Comparison of ENCODE assay signal across 16 cellular contexts in the genomic region with DNA sequence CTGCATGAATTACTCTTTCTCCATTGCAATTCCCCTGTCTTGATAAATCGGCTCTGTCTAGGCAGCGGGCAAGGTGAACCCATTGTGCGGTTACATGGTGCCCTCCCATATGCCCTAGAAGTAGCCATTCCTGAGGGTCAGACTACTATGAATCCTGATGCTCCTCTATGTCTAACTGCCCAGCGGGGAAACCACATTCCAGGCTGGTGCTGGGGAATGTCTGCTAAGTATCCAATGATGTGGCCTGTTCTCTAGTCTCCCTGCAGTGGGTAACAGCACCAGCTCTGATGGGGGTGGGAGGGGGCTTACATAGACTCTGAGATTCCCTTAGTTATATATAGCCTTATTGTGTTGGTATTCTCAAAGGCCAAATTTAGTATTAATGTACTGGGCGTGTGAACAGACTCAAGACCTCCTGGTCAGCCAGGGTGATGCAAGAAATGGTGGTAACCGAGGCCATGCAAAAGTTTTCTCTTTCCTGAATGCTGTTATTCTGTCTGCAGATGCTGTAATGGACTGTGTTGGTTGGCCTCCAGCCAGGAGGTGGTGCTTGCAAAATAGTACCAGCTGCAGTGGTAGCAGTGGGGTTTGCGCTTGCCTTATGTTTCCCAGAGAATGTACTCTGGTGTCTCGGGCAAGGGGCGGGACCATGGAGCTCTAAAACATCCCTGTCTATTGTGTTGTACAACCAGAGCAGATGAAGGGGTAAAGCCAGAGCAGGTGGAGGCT.
DNase-seq lines count a peak whose midpoint lies in the region; ATAC-seq and TF ChIP-seq lines count a peak whose summit lies in the region.
"Had no signal": no experiment of that assay in that cellular context is flagged by ENCODE, and none has a peak within 500 bp of the region (broad histone marks: within the 10 kb centered on the region; RNA-seq: fewer than 3 reads in every experiment).

No MANE protein-coding gene starts in this region.

- H3F3A ChIP-seq in neural progenitor cell (ENCODE audit: low read depth): no peaks in the 10 kb centered on the region

- H3K4me1 Mint-ChIP-seq in neural progenitor cell (no peaks in the 10 kb centered on the region), H9 (peaks cover 8 to 11% of the 10 kb centered on the region in 2 experiments)
- H3K4me1 Mint-ChIP-seq: activated CD4-positive, alpha-beta T cell treated with anti-CD3 and anti-CD28 coated beads for 36 hours had no signal

- TF ChIP-seq POLR2A in stomach (IDR thresholded peaks at IDR 0.05) (no peak), thyroid gland (IDR thresholded peaks at IDR 0.05) (no peak)

- H3K4me2 ChIP-seq in neural progenitor cell (no peak overlapping the region), H9 (ENCODE audit: insufficient read depth, insufficient read length, low read length) (no peak overlapping the region)

- H3T11ph ChIP-seq in H9 (ENCODE audit: low read length): no peak overlapping the region

- no peak overlapping the region for H2AK5ac ChIP-seq in H9 (ENCODE audit: insufficient read length, low read length)

- H3K79me2 ChIP-seq in neural progenitor cell (ENCODE audit: low read depth) (no peaks in the 10 kb centered on the region), H9 (ENCODE audit: insufficient read depth, low read length) (no peaks in the 10 kb centered on the region)

- no peaks in the 10 kb centered on the region for H3K27me3 ChIP-seq in neural progenitor cell
- H3K27me3 ChIP-seq in stomach: no peaks in the 10 kb centered on the region
- no peaks in the 10 kb centered on the region for H3K27me3 ChIP-seq in H9 (ENCODE audit: insufficient read depth, low read length)
- no peaks in the 10 kb centered on the region for H3K27me3 ChIP-seq in thyroid gland
- H3K27me3 ChIP-seq: dorsolateral prefrontal cortex, uterus had no signal

- H3K9me3 Mint-ChIP-seq in neural progenitor cell (no peaks in the 10 kb centered on the region), H9 (peaks cover 0 to 4% of the 10 kb centered on the region in 2 experiments; a peak in 2 of 5 replicates)

- H2AFZ ChIP-seq in neural progenitor cell (replicated peaks) (peak overlapping the region; percentile 26), H9 (ENCODE audit: low read length) (no peak overlapping the region)

- no peaks in the 10 kb centered on the region for H3K79me1 ChIP-seq in H9 (ENCODE audit: insufficient read depth, low read depth, low read length, poor library complexity, severe bottlenecking)

- no peak overlapping the region for H4K91ac ChIP-seq in H9 (ENCODE audit: insufficient read length, low read depth, low read length)

- H2BK12ac ChIP-seq in H9 (ENCODE audit: insufficient read length, low read depth, low read length): no peak overlapping the region

- peak; percentile 93 for ATAC-seq in esophagus mucosa
- ATAC-seq: activated CD4-positive, alpha-beta T cell treated with anti-CD3 and anti-CD28 coated beads for 36 hours; Panc1 had no signal

- H4K20me1 ChIP-seq in neural progenitor cell (ENCODE audit: low read depth) (no peaks in the 10 kb centered on the region), H9 (ENCODE audit: control insufficient read depth, insufficient read depth, insufficient read length) (no peaks in the 10 kb centered on the region)

- no peaks in the 10 kb centered on the region for H3K23me2 ChIP-seq in H9 (ENCODE audit: insufficient read length, low read depth, low read length, poor library complexity, severe bottlenecking)

- H3K4me3 Mint-ChIP-seq in neural progenitor cell: no peak overlapping the region
- H3K4me3 Mint-ChIP-seq in H9: no peak overlapping the region
- H3K4me3 Mint-ChIP-seq: activated CD4-positive, alpha-beta T cell treated with anti-CD3 and anti-CD28 coated beads for 36 hours; activated T-cell treated with anti-CD3 and anti-CD28 coated beads, Interleukin-2, amount 50 U/mL, for 24 hours had no signal

- no peak overlapping the region for H3K23ac ChIP-seq in H9 (ENCODE audit: insufficient read length, low read depth, low read length)

- intact Hi-C loops in stomach (cut with DNase I; ENCODE audit: low total_unique reads): no loop called here
- intact Hi-C loops in thyroid gland (cut with DNase I): no loop called here

- no peak overlapping the region for H2BK20ac ChIP-seq in H9 (ENCODE audit: low read depth, low read length, poor library complexity, severe bottlenecking)

- no peak for TF ChIP-seq CTCF in neural progenitor cell (IDR thresholded peaks at IDR 0.05)
- no peak for TF ChIP-seq CTCF in stomach (IDR thresholded peaks at IDR 0.05)
- no peak for TF ChIP-seq CTCF in H9 (conservative IDR thresholded peaks at IDR 0.05)
- no peak for TF ChIP-seq CTCF in thyroid gland (IDR thresholded peaks at IDR 0.05)

- H2BK15ac ChIP-seq in H9 (ENCODE audit: low read depth, low read length): no peak overlapping the region

- no peak overlapping the region for H4K8ac ChIP-seq in H9 (replicated peaks; ENCODE audit: insufficient read length, low read depth, low read length)

- H4K5ac ChIP-seq in H9 (ENCODE audit: insufficient read length, low read depth, low read length): no peak overlapping the region

- H3K4me1 ChIP-seq in neural progenitor cell: no peaks in the 10 kb centered on the region
- no peaks in the 10 kb centered on the region for H3K4me1 ChIP-seq in stomach
- no peaks in the 10 kb centered on the region for H3K4me1 ChIP-seq in H9 (ENCODE audit: insufficient read depth, low read length)
- H3K4me1 ChIP-seq in thyroid gland: no peaks in the 10 kb centered on the region
- H3K4me1 ChIP-seq: uterus had no signal

- TF ChIP-seq EP300 in stomach (IDR thresholded peaks at IDR 0.05): no peak

- no peak overlapping the region for H2BK120ac ChIP-seq in H9 (ENCODE audit: low read depth, low read length, poor library complexity, severe bottlenecking)

- no peak overlapping the region for H3K18ac ChIP-seq in H9 (ENCODE audit: insufficient read length, low read depth, low read length)

- WGBS in stomach, 5 donors: 84 to 89% (median 87%) methylated on average over 9 of the region's 9 CpGs
- WGBS in H9 (ENCODE audit: extremely low coverage, insufficient read length, low lambda C conversion rate): no CpG with 5 or more reads among the region's 9 CpGs
- WGBS in thyroid gland, 2 donors: 85 to 86% methylated on average over 9 of the region's 9 CpGs

- H3K27ac ChIP-seq in neural progenitor cell (no peak overlapping the region), stomach (no peak overlapping the region), H9 (ENCODE audit: insufficient read length, low read depth, low read length) (no peak overlapping the region), thyroid gland (no peak overlapping the region)
- H3K27ac ChIP-seq: dorsolateral prefrontal cortex, uterus had no signal

- no peaks in the 10 kb centered on the region for H3K9me3 ChIP-seq in neural progenitor cell (ENCODE audit: low read depth)
- H3K9me3 ChIP-seq in stomach: peaks cover 0 to 13% (median 6%) of the 10 kb centered on the region in 4 donors
- no peaks in the 10 kb centered on the region for H3K9me3 ChIP-seq in H9 (ENCODE audit: control insufficient read depth, low read depth, low read length)
- no peaks in the 10 kb centered on the region for H3K9me3 ChIP-seq in thyroid gland
- H3K9me3 ChIP-seq: uterus had no signal

- no peaks in the 10 kb centered on the region for H3K36me3 Mint-ChIP-seq in neural progenitor cell
- no peaks in the 10 kb centered on the region; a peak in 1 of 7 replicates for H3K36me3 Mint-ChIP-seq in H9 (ENCODE audit: insufficient read depth in 1 of 3, low read depth in 3 of 3)

- H3K27ac Mint-ChIP-seq in neural progenitor cell (no peak overlapping the region), H9 (peak overlapping the region in 1 of 3 experiments; percentile 13; a peak in 3 of 7 replicates)
- H3K27ac Mint-ChIP-seq: activated CD4-positive, alpha-beta T cell treated with anti-CD3 and anti-CD28 coated beads for 36 hours; activated T-cell treated with anti-CD3 and anti-CD28 coated beads, Interleukin-2, amount 50 U/mL, for 24 hours had no signal

- H3K9ac ChIP-seq in neural progenitor cell: no peak overlapping the region
- no peak overlapping the region for H3K9ac ChIP-seq in H9 (ENCODE audit: extremely low read depth, insufficient read length, low read length)

- H3K36me3 ChIP-seq in neural progenitor cell (no peaks in the 10 kb centered on the region), stomach (no peaks in the 10 kb centered on the region), thyroid gland (no peaks in the 10 kb centered on the region)
- H3K36me3 ChIP-seq: uterus had no signal

- H3K4ac ChIP-seq in H9 (ENCODE audit: low read depth, low read length): no peak overlapping the region

- H2BK5ac ChIP-seq in H9 (ENCODE audit: insufficient read length, low read length): no peak overlapping the region

- H3K27me3 Mint-ChIP-seq in neural progenitor cell (ENCODE audit: insufficient read depth, low read depth) (no peaks in the 10 kb centered on the region), H9 (ENCODE audit: low read depth) (no peaks in the 10 kb centered on the region)
- H3K27me3 Mint-ChIP-seq: activated CD4-positive, alpha-beta T cell treated with anti-CD3 and anti-CD28 coated beads for 36 hours; activated T-cell treated with anti-CD3 and anti-CD28 coated beads, Interleukin-2, amount 50 U/mL, for 24 hours had no signal

- H3K14ac ChIP-seq in H9 (ENCODE audit: insufficient read depth, low read length): no peak overlapping the region

- H3K4me3 ChIP-seq in neural progenitor cell (no peak overlapping the region), stomach (no peak overlapping the region), thyroid gland (replicated peaks in 1 of 3) (no peak overlapping the region)
- H3K4me3 ChIP-seq: dorsolateral prefrontal cortex, uterus had no signal

- DNase-seq in ELF-1 (ENCODE audit: low read depth, low spot score) (peak; percentile 49), NCI-H69 (lab: John Stamatoyannopoulos, UW) (peak; percentile 89), neural progenitor cell (ENCODE audit: low spot score) (no peak), stomach (no peak), H9 (no peak), NCI-H1436 (lab: John Stamatoyannopoulos, UW) (no peak), thyroid gland (no peak)
- DNase-seq: activated CD4-positive, alpha-beta T cell treated with anti-CD3 and anti-CD28 coated beads for 36 hours; activated T-cell treated with anti-CD3 and anti-CD28 coated beads, Interleukin-2, amount 50 U/mL, for 24 hours; C1 segment of cervical spinal cord; dorsolateral prefrontal cortex; NCI-H226; T-helper 2 cell; uterus had no signal

- no peak overlapping the region for H3K56ac ChIP-seq in H9 (ENCODE audit: insufficient read length, low read depth, low read length)

Comparison
In these comparisons a context has a peak if more than half of its experiments do, and no peak if none do; other contexts are left out.
1. DNase-seq: peak in ELF-1 (single experiment) and NCI-H69 (single experiment); none in neural progenitor cell (single experiment), stomach (single experiment), H9 (single experiment), NCI-H1436 (single experiment) and thyroid gland (0 of 2).